In the genomic region with DNA sequence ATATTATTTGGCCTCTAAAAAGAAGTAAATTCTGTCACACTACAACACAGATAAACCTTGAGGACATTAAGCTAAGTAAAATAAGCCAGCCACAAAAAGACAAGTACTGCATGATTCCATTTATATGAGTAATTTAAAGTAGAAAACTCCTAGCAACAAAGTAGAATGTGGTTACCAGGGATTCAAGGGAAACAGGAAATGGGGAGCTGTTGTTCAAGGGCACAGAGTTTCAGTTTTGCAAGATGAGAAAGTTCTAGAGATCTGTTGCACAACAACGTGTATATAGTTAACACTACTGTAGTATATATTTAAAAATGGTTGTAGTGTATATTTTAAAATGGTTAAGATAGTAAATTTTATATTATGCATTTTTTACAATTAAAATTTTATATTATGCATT, we compare ENCODE assay signal across 9 cellular contexts. TPM values are rescaled to one million over a fixed set of nuclear protein-coding genes. Genes with fewer than 3 reads are reported as not detected.
A peak's percentile ranks its signal among the peaks of the same experiment; 100 is the strongest.
DNase-seq lines count a peak whose midpoint lies in the region; ATAC-seq and TF ChIP-seq lines count a peak whose summit lies in the region.
"Had no signal": no experiment of that assay in that cellular context is flagged by ENCODE, and none has a peak within 500 bp of the region (broad histone marks: within the 10 kb centered on the region; RNA-seq: fewer than 3 reads in every experiment).

No MANE protein-coding gene starts in this region.

- TF ChIP-seq CTCF in WTC11 (IDR thresholded peaks at IDR 0.05) (no peak), transverse colon (IDR thresholded peaks at IDR 0.05) (no peak)

- POLR2A ChIA-PET in WTC11 (lab: Charles Lee), result no interaction called here

- no peak for DNase-seq in activated naive CD4-positive, alpha-beta T cell treated with Interleukin-2 at 50 U/mL for 16 hours
- DNase-seq in WTC11 (ENCODE audit: low spot score) (no peak), left ventricle myocardium superior (no peak), transverse colon (no peak), nucleus accumbens (lab: John Stamatoyannopoulos, UW) (no peak), iPS-NIHi7 (ENCODE audit: extremely low spot score) (no peak)
- DNase-seq: GDM1 had no signal

- H3K27ac Mint-ChIP-seq in activated naive CD4-positive, alpha-beta T cell treated with anti-CD3 and anti-CD28 coated beads, Interleukin-2, amount 50 U/mL, for 24 hours, result peak overlapping the region; percentile 66
- H3K27ac Mint-ChIP-seq in WTC11, result peak overlapping the region; percentile 60; the same call in 1 of the 2 replicates

- H3K9me3 ChIP-seq in transverse colon, result no peaks in the 10 kb centered on the region

- WGBS in transverse colon (ENCODE audit: low coverage in 1 of 2), 2 donors, result 9 to 38% methylated on average over 1 of the region's 1 CpG

- TF ChIP-seq POLR2A in transverse colon (IDR thresholded peaks at IDR 0.05), result no peak

- ATAC-seq in WTC11 (no peak), left ventricle myocardium superior (peak; percentile 23), HG03039 (IDR thresholded peaks at IDR 0.05; ENCODE audit: unreplicated experiment) (no peak)

- H3K36me3 ChIP-seq in transverse colon, result peaks cover 0 to 68% (median 28%) of the 10 kb centered on the region in 4 donors

- intact Hi-C loops in left ventricle myocardium superior (cut with micrococcal nuclease) (no loop called here), transverse colon (cut with DNase I; ENCODE audit: low total_unique reads) (no loop called here)

- H3K9me3 Mint-ChIP-seq in activated naive CD4-positive, alpha-beta T cell treated with anti-CD3 and anti-CD28 coated beads, Interleukin-2, amount 50 U/mL, for 24 hours, result no peaks in the 10 kb centered on the region
- no peaks in the 10 kb centered on the region for H3K9me3 Mint-ChIP-seq in WTC11

- CTCF ChIA-PET in WTC11 (lab: Charles Lee), result interaction anchor here (2.0 kb wide), 1 partner anchor 14 kb away, joined by 8 read pairs; no protein-coding TSS in a partner anchor

- peak overlapping the region; percentile 69 for H3K4me3 Mint-ChIP-seq in activated naive CD4-positive, alpha-beta T cell treated with anti-CD3 and anti-CD28 coated beads, Interleukin-2, amount 50 U/mL, for 24 hours
- no peak overlapping the region for H3K4me3 Mint-ChIP-seq in WTC11

- in situ Hi-C loops in transverse colon (cut with MboI; ENCODE audit: low pct_ligation_motif_present in 1 of 4, low pct_unique_long_range_greater_than_20kb in 1 of 4, low sequenced_read_pairs in 3 of 4), result loop anchor here in 2 of 4 donors (25.0 kb wide), 1 partner anchor 597 kb away; a partner anchor contains a TSS

- H3K36me3 Mint-ChIP-seq in activated naive CD4-positive, alpha-beta T cell treated with anti-CD3 and anti-CD28 coated beads, Interleukin-2, amount 50 U/mL, for 24 hours, result peaks cover 26% of the 10 kb centered on the region
- H3K36me3 Mint-ChIP-seq in WTC11, result peaks cover 71% of the 10 kb centered on the region

- no peaks in the 10 kb centered on the region for H3K27me3 ChIP-seq in transverse colon

- peak overlapping the region in 3 of 4 donors; percentile 50 to 60 (median 54) for H3K27ac ChIP-seq in transverse colon

- no peak overlapping the region for H3K4me3 ChIP-seq in transverse colon

- no peak for TF ChIP-seq EP300 in transverse colon (IDR thresholded peaks at IDR 0.05; ENCODE audit: low read depth)

- H3K4me1 ChIP-seq in transverse colon, result peaks cover 0 to 19% (median 0%) of the 10 kb centered on the region in 4 donors

- H3K27me3 Mint-ChIP-seq in activated naive CD4-positive, alpha-beta T cell treated with anti-CD3 and anti-CD28 coated beads, Interleukin-2, amount 50 U/mL, for 24 hours, result no peaks in the 10 kb centered on the region
- no peaks in the 10 kb centered on the region for H3K27me3 Mint-ChIP-seq in WTC11 (ENCODE audit: low read depth)

- peaks cover 42% of the 10 kb centered on the region for H3K4me1 Mint-ChIP-seq in activated naive CD4-positive, alpha-beta T cell treated with anti-CD3 and anti-CD28 coated beads, Interleukin-2, amount 50 U/mL, for 24 hours
- no peaks in the 10 kb centered on the region for H3K4me1 Mint-ChIP-seq in WTC11

TF ChIP-seq in WTC11, 78 proteins besides CTCF, POLR2A, EP300 and RAD21 (continues in another document):
- TF ChIP-seq, protein P1, sequence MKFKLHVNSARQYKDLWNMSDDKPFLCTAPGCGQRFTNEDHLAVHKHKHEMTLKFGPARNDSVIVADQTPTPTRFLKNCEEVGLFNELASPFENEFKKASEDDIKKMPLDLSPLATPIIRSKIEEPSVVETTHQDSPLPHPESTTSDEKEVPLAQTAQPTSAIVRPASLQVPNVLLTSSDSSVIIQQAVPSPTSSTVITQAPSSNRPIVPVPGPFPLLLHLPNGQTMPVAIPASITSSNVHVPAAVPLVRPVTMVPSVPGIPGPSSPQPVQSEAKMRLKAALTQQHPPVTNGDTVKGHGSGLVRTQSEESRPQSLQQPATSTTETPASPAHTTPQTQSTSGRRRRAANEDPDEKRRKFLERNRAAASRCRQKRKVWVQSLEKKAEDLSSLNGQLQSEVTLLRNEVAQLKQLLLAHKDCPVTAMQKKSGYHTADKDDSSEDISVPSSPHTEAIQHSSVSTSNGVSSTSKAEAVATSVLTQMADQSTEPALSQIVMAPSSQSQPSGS (CRISPR knock-in tag; IDR thresholded peaks at IDR 0.05; ENCODE audit: borderline replicate concordance, low read depth), result no peak
- TF ChIP-seq, protein P2, sequence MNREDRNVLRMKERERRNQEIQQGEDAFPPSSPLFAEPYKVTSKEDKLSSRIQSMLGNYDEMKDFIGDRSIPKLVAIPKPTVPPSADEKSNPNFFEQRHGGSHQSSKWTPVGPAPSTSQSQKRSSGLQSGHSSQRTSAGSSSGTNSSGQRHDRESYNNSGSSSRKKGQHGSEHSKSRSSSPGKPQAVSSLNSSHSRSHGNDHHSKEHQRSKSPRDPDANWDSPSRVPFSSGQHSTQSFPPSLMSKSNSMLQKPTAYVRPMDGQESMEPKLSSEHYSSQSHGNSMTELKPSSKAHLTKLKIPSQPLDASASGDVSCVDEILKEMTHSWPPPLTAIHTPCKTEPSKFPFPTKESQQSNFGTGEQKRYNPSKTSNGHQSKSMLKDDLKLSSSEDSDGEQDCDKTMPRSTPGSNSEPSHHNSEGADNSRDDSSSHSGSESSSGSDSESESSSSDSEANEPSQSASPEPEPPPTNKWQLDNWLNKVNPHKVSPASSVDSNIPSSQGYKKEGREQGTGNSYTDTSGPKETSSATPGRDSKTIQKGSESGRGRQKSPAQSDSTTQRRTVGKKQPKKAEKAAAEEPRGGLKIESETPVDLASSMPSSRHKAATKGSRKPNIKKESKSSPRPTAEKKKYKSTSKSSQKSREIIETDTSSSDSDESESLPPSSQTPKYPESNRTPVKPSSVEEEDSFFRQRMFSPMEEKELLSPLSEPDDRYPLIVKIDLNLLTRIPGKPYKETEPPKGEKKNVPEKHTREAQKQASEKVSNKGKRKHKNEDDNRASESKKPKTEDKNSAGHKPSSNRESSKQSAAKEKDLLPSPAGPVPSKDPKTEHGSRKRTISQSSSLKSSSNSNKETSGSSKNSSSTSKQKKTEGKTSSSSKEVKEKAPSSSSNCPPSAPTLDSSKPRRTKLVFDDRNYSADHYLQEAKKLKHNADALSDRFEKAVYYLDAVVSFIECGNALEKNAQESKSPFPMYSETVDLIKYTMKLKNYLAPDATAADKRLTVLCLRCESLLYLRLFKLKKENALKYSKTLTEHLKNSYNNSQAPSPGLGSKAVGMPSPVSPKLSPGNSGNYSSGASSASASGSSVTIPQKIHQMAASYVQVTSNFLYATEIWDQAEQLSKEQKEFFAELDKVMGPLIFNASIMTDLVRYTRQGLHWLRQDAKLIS (CRISPR knock-in tag; IDR thresholded peaks at IDR 0.05; ENCODE audit: borderline replicate concordance), result no peak
- TF ChIP-seq CREB1 (CRISPR knock-in tag; IDR thresholded peaks at IDR 0.05) (no peak), ZNF138 (CRISPR knock-in tag; conservative IDR thresholded peaks at IDR 0.05) (no peak), GRHL2 (CRISPR knock-in tag; IDR thresholded peaks at IDR 0.05; ENCODE audit: insufficient replicate concordance, severe bottlenecking) (no peak), RELA (CRISPR knock-in tag; IDR thresholded peaks at IDR 0.05; ENCODE audit: borderline replicate concordance) (no peak)
- TF ChIP-seq, protein P3, sequence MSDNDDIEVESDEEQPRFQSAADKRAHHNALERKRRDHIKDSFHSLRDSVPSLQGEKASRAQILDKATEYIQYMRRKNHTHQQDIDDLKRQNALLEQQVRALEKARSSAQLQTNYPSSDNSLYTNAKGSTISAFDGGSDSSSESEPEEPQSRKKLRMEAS (CRISPR knock-in tag; IDR thresholded peaks at IDR 0.05), result no peak
- TF ChIP-seq, protein P4, sequence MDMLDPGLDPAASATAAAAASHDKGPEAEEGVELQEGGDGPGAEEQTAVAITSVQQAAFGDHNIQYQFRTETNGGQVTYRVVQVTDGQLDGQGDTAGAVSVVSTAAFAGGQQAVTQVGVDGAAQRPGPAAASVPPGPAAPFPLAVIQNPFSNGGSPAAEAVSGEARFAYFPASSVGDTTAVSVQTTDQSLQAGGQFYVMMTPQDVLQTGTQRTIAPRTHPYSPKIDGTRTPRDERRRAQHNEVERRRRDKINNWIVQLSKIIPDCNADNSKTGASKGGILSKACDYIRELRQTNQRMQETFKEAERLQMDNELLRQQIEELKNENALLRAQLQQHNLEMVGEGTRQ (CRISPR knock-in tag; IDR thresholded peaks at IDR 0.05), result no peak
- TF ChIP-seq, protein P5, sequence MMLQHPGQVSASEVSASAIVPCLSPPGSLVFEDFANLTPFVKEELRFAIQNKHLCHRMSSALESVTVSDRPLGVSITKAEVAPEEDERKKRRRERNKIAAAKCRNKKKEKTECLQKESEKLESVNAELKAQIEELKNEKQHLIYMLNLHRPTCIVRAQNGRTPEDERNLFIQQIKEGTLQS (CRISPR knock-in tag; conservative IDR thresholded peaks at IDR 0.05), result no peak

RNA-seq across cellular contexts. Expression of a gene that starts 25.4 kb away (rescaled TPM):
- total RNA-seq in WTC11 (2021) (106 to 137 TPM (median 122 TPM) in 3 replicates), left ventricle myocardium superior (103 TPM), transverse colon (100 to 1,000 TPM; 144 to 214 (median 163) TPM)

RNA-seq across cellular contexts. Expression of a gene that starts 34.9 kb away (rescaled TPM):
- total RNA-seq in WTC11 (2021) (16.8 to 17.7 TPM (median 17.0 TPM) in 3 replicates), left ventricle myocardium superior (5.3 TPM), transverse colon (1 to 10 TPM; 3.7 to 7.3 (median 5.6) TPM)
